18 cellular contexts compared by ENCODE assay signal in the genomic region with DNA sequence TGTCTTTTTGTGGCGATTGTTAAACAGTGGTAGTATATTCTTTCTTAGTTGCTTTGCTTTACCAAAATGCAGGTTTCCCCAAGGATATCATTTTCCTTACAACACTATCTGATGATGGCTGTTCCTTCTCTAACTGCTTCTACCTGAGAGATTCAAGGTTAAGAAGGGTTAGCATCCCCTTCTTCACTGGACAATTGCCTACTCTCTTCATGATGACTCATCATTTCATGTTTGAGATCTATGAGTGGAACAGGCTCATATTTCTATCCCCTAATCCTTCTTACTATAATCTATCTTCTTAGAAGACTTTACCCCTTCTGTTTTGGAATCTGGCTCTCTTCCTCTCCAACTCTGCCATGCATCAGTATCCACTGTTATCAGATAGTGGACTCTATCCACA. TPM values are rescaled to one million over a fixed set of nuclear protein-coding genes. Genes with fewer than 3 reads are reported as not detected.
DNase-seq lines count a peak whose midpoint lies in the region; ATAC-seq and TF ChIP-seq lines count a peak whose summit lies in the region.
"Had no signal": no experiment of that assay in that cellular context is flagged by ENCODE, and none has a peak within 500 bp of the region (broad histone marks: within the 10 kb centered on the region; RNA-seq: fewer than 3 reads in every experiment).

No MANE protein-coding gene starts in this region.

- no peaks in the 10 kb centered on the region for H3K9me2 ChIP-seq in OCI-LY1 (ENCODE audit: low read depth, low read length)

- H2AFZ ChIP-seq in OCI-LY1 (ENCODE audit: low read length) (no peak overlapping the region), mammary epithelial cell (ENCODE audit: low read depth, low read length) (no peak overlapping the region)

- H3K9ac ChIP-seq in OCI-LY1 (ENCODE audit: low read length) (no peak overlapping the region), mammary epithelial cell (ENCODE audit: insufficient read depth, low read length) (no peak overlapping the region)
- H3K9ac ChIP-seq: BLaER1 treated with 17β-estradiol and CSF1 and Interleukin-3, amounts not matched to agents 10 nM and 100 nM had no signal

- H3K79me2 ChIP-seq in OCI-LY1 (ENCODE audit: insufficient read depth, low read length): peaks cover 100% of the 10 kb centered on the region
- peaks cover 99% of the 10 kb centered on the region for H3K79me2 ChIP-seq in mammary epithelial cell (ENCODE audit: insufficient read depth, low read length)

- DNase-seq in NCI-H524 (lab: John Stamatoyannopoulos, UW) (peak; percentile 1 to 70), NCI-H524 treated with DMSO at 0.1 percent for 48 hours (lab: John Stamatoyannopoulos, UW) (no peak), mammary epithelial cell (peak; percentile 16), superior temporal gyrus (ENCODE audit: extremely low spot score) (peak; percentile 18), epidermal melanocyte (ENCODE audit: insufficient read length, low spot score) (no peak), left ventricle myocardium superior (no peak)
- no peak for DNase-seq in stimulated activated CD4-positive, alpha-beta T cell treated with anti-CD3 and anti-CD28 coated beads, Interleukin-4, amount 100 ng/mL, for 1 hour
- DNase-seq: 8988T; activated CD4-positive, alpha-beta T cell treated with anti-CD3 and anti-CD28 coated beads, Interleukin-2, amount 50 U/mL, for 4 hours; activated naive CD4-positive, alpha-beta T cell treated with anti-CD3 and anti-CD28 coated beads for 36 hours; activated T-cell treated with anti-CD3 and anti-CD28 coated beads for 4 hours; hippocampal formation; kidney; NCI-H1092 treated with DMSO at 0.1 percent for 48 hours had no signal

- no TSS peak for BruUV-seq in mammary epithelial cell (replicated peaks; lab: Mats Ljungman, UMichigan)

- no peak overlapping the region for H3K4me2 ChIP-seq in OCI-LY1 (ENCODE audit: low read length)
- H3K4me2 ChIP-seq in mammary epithelial cell (ENCODE audit: insufficient read depth, low read depth, low read length): no peak overlapping the region

- dilution Hi-C loops in mammary epithelial cell (cut with HindIII; ENCODE audit: low sequenced_read_pairs): no loop called here

- H3K9me3 ChIP-seq in OCI-LY1 (ENCODE audit: low read length) (no peaks in the 10 kb centered on the region), mammary epithelial cell (replicated peaks; ENCODE audit: insufficient read depth, low read length) (no peaks in the 10 kb centered on the region)
- H3K9me3 ChIP-seq: thoracic aorta had no signal

- peaks cover 56% of the 10 kb centered on the region for H3K4me1 ChIP-seq in OCI-LY1 (ENCODE audit: insufficient read depth, low read length, severe bottlenecking)
- peaks cover 29% of the 10 kb centered on the region for H3K4me1 ChIP-seq in mammary epithelial cell (ENCODE audit: insufficient read depth, low read length)

- H3K27me3 ChIP-seq in OCI-LY1 (ENCODE audit: insufficient read depth, low read length) (no peaks in the 10 kb centered on the region), mammary epithelial cell (ENCODE audit: insufficient read depth, low read length) (no peaks in the 10 kb centered on the region)
- H3K27me3 ChIP-seq: BLaER1 treated with 17β-estradiol and CSF1 and Interleukin-3, amounts not matched to agents 10 nM and 100 nM had no signal

- no peak for TF ChIP-seq CTCF in OCI-LY1 (IDR thresholded peaks at IDR 0.05; ENCODE audit: low read length)
- TF ChIP-seq CTCF in mammary epithelial cell (conservative IDR thresholded peaks at IDR 0.05 in 1 of 2, IDR thresholded peaks at IDR 0.05 in 1 of 2; ENCODE audit: extremely low read depth in 1 of 2, insufficient read depth in 1 of 2, low read depth in 1 of 2, low read length in 2 of 2): no peak

- no peaks in the 10 kb centered on the region for H3F3A ChIP-seq in OCI-LY1 (ENCODE audit: insufficient read depth, low read length)

- in situ Hi-C loops in mammary epithelial cell (cut with MboI; ENCODE audit: low sequenced_read_pairs in 2 of 2): no loop called here

- H3K27ac ChIP-seq in OCI-LY1 (ENCODE audit: low read depth, low read length, poor library complexity, severe bottlenecking): peak overlapping the region; percentile 27
- H3K27ac ChIP-seq in mammary epithelial cell (ENCODE audit: insufficient read depth, low read depth, low read length): no peak overlapping the region
- H3K27ac ChIP-seq: thoracic aorta, VCaP had no signal

- CTCF ChIA-PET in mammary epithelial cell (lab: Charles Lee; ENCODE audit: low non-redundant PET): no interaction called here

- ATAC-seq in left ventricle myocardium superior: no peak

- 100% methylated on average over 1 of the region's 1 CpG for WGBS in mammary epithelial cell (ENCODE audit: low coverage, missing lambda C conversion rate)

- H3K4me3 ChIP-seq in OCI-LY1 (ENCODE audit: low read depth, low read length, poor library complexity, severe bottlenecking) (no peak overlapping the region), mammary epithelial cell (replicated peaks in 1 of 3; ENCODE audit: insufficient read depth in 1 of 3, low read depth in 2 of 3, low read length in 3 of 3) (no peak overlapping the region)
- H3K4me3 ChIP-seq: BLaER1 treated with 17β-estradiol and CSF1 and Interleukin-3, amounts not matched to agents 10 nM and 100 nM; thoracic aorta had no signal

- H3K36me3 ChIP-seq in OCI-LY1 (ENCODE audit: insufficient read depth, low read length) (peaks cover 57% of the 10 kb centered on the region; the same call in 1 of the 2 replicates), mammary epithelial cell (ENCODE audit: insufficient read depth, low read length) (no peaks in the 10 kb centered on the region)
- H3K36me3 ChIP-seq: thoracic aorta had no signal

- H4K20me1 ChIP-seq in OCI-LY1 (ENCODE audit: insufficient read depth, low read length): 0 out of 2 replicates have a peak, but pooled peaks cover 2% of the 10 kb centered on the region
- no peaks in the 10 kb centered on the region for H4K20me1 ChIP-seq in mammary epithelial cell (ENCODE audit: insufficient read depth, low read length)

- intact Hi-C loops in mammary epithelial cell (cut with micrococcal nuclease): no loop called here
- intact Hi-C loops in left ventricle myocardium superior (cut with micrococcal nuclease): no loop called here

RNA-seq across cellular contexts. Expression of gene NR3C1, which starts 54.4 kb away (rescaled TPM):
- 10 to 100 TPM; 62.8 to 64.4 TPM for total RNA-seq in mammary epithelial cell
- polyA plus RNA-seq in mammary epithelial cell: 27.0 TPM
- polyA minus RNA-seq in mammary epithelial cell: 97.8 TPM
- 53.0 TPM for total RNA-seq in left ventricle myocardium superior

Comparison
In these comparisons a context has a peak if more than half of its experiments do, and no peak if none do; other contexts are left out.
1. DNase-seq: peak in NCI-H524 (2 of 2), mammary epithelial cell (single experiment) and superior temporal gyrus (single experiment); none in NCI-H524 treated with DMSO at 0.1 percent for 48 hours (single experiment), epidermal melanocyte (single experiment), stimulated activated CD4-positive, alpha-beta T cell treated with anti-CD3 and anti-CD28 coated beads, Interleukin-4, amount 100 ng/mL, for 1 hour (single experiment) and left ventricle myocardium superior (single experiment).